22 cellular contexts compared by ENCODE assay signal in the genomic region with DNA sequence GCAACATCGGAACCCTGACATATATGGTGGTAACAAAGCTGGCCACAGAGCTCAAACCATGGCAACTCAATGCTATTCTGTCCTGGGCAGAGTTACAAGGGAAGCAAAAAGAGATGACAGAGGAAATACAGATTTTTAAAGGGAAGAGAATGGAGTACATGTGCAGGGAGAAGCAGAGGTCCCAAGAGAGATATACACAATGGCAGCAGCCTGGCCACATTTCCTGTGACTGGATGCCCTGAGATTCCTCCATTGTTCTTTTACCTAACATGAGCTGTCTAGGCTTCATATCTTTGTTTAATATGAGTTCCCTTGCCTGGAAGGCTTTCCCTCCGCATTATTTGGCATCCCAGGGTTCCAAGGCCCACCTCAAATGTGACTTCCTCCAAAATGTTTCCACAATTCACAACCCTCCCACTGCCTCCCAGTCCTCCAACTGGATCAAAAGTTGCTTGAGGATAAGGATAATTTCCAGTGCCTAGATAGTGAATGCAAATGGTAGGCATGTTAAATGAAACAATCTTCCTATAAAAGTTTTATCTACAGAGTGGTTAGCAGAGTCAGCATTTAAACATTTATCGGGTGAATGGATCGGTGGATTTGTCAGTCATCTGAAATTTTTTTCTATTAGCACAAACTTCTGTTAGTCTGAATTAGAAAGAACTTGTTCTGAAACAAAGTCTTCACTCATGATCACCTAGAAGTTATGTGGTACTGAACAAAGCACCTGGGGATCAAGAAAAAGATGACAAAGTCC.
DNase-seq lines count a peak whose midpoint lies in the region; ATAC-seq and TF ChIP-seq lines count a peak whose summit lies in the region.
"Had no signal": no experiment of that assay in that cellular context is flagged by ENCODE, and none has a peak within 500 bp of the region (broad histone marks: within the 10 kb centered on the region; RNA-seq: fewer than 3 reads in every experiment).

No MANE protein-coding gene starts in this region.

- CTCF ChIA-PET in CD8-positive, alpha-beta T cell (lab: Charles Lee), result interaction anchor here (1.8 kb wide), 1 partner anchor 52 kb away, joined by 4 read pairs; no protein-coding TSS in a partner anchor

- no peak for TF ChIP-seq CTCF in left ventricle myocardium inferior (IDR thresholded peaks at IDR 0.05; ENCODE audit: borderline replicate concordance)
- no peak for TF ChIP-seq CTCF in testis (IDR thresholded peaks at IDR 0.05)
- no peak for TF ChIP-seq CTCF in CD8-positive, alpha-beta T cell (IDR thresholded peaks at IDR 0.05)
- no peak for TF ChIP-seq CTCF in type B pancreatic cell (conservative IDR thresholded peaks at IDR 0.05)

- peaks cover 60% of the 10 kb centered on the region for H3K36me3 Mint-ChIP-seq in CD8-positive, alpha-beta T cell
- peaks cover 39% of the 10 kb centered on the region for H3K36me3 Mint-ChIP-seq in type B pancreatic cell

- H3K4me1 ChIP-seq in left ventricle myocardium inferior (peaks cover 81% of the 10 kb centered on the region), testis (peaks cover 16% of the 10 kb centered on the region)
- peaks cover 8% of the 10 kb centered on the region for H3K4me1 ChIP-seq in CD8-positive, alpha-beta T cell (ENCODE audit: insufficient read depth, low read length)
- H3K4me1 ChIP-seq: BE2C had no signal

- peaks cover 6% of the 10 kb centered on the region for H3K4me1 Mint-ChIP-seq in CD8-positive, alpha-beta T cell (ENCODE audit: low read depth)
- H3K4me1 Mint-ChIP-seq in type B pancreatic cell (ENCODE audit: unreplicated experiment), result peaks cover 41% of the 10 kb centered on the region

- H3K4me3 ChIP-seq in left ventricle myocardium inferior (no peak overlapping the region), testis (no peak overlapping the region)
- H3K4me3 ChIP-seq in CD8-positive, alpha-beta T cell (ENCODE audit: low read depth, low read length), result no peak overlapping the region
- H3K4me3 ChIP-seq: mucosa of descending colon, psoas muscle had no signal

- peak overlapping the region; percentile 89 for H3K27ac ChIP-seq in left ventricle myocardium inferior (replicated peaks)
- peak overlapping the region; percentile 46 for H3K27ac ChIP-seq in caudate nucleus (ENCODE audit: low read depth, low read length)
- H3K27ac ChIP-seq in layer of hippocampus (ENCODE audit: low read depth, low read length), result peak overlapping the region; percentile 5
- peak overlapping the region; percentile 45 to 61 for H3K27ac ChIP-seq in testis
- no peak overlapping the region for H3K27ac ChIP-seq in CD8-positive, alpha-beta T cell (ENCODE audit: low read depth, low read length)

- H3K9me3 ChIP-seq in left ventricle myocardium inferior (replicated peaks) (no peaks in the 10 kb centered on the region), testis (no peaks in the 10 kb centered on the region)
- no peaks in the 10 kb centered on the region for H3K9me3 ChIP-seq in CD8-positive, alpha-beta T cell (ENCODE audit: low read length)
- H3K9me3 ChIP-seq: BE2C, mucosa of descending colon, psoas muscle had no signal

- H3K27me3 ChIP-seq in left ventricle myocardium inferior (ENCODE audit: low read depth) (no peaks in the 10 kb centered on the region), layer of hippocampus (ENCODE audit: control insufficient read depth, insufficient read depth, low read length) (no peaks in the 10 kb centered on the region), testis (no peaks in the 10 kb centered on the region)
- no peaks in the 10 kb centered on the region for H3K27me3 ChIP-seq in CD8-positive, alpha-beta T cell (ENCODE audit: insufficient read depth, low read length)
- H3K27me3 ChIP-seq: BE2C had no signal

- no peak overlapping the region for H3K4me3 Mint-ChIP-seq in CD8-positive, alpha-beta T cell
- H3K4me3 Mint-ChIP-seq in type B pancreatic cell, result no peak overlapping the region
- H3K4me3 Mint-ChIP-seq: activated CD4-positive, alpha-beta T cell treated with anti-CD3 and anti-CD28 coated beads, Interleukin-2, amount 10 ng/mL, durations not matched to agents 24 days and 14 days; activated CD8-positive, alpha-beta memory T cell treated with anti-CD3 and anti-CD28 coated beads, Interleukin-2, amount 10 ng/mL, durations not matched to agents 7 days and 5 days; activated T-helper 1 cell treated with anti-CD3 and anti-CD28 coated beads, Interleukin-12 subunit alpha, Interleukin-12 subunit beta, Interleukin-2, Interleukin-4 antibody, amounts not matched to agents 30 ng/mL and 10 ng/mL and 1 ng/mL, durations not matched to agents 14 hours and 24 hours and 36 hours; T-helper 1 cell treated with Interleukin-12 subunit alpha and Interleukin-12 subunit beta and Interleukin-4 antibody, amounts not matched to agents 30 μg/mL and 1 μg/mL, for 36 hours had no signal

- H3K36me3 ChIP-seq in left ventricle myocardium inferior (peaks cover 31% of the 10 kb centered on the region), testis (ENCODE audit: low read depth, missing control alignments) (no peaks in the 10 kb centered on the region)
- H3K36me3 ChIP-seq in CD8-positive, alpha-beta T cell (ENCODE audit: insufficient read depth, low read length), result no peaks in the 10 kb centered on the region
- H3K36me3 ChIP-seq: BE2C had no signal

- POLR2A ChIA-PET in CD8-positive, alpha-beta T cell (lab: Charles Lee), result no interaction called here

- ATAC-seq in Right ventricle myocardium inferior (no peak), GM19023 (IDR thresholded peaks at IDR 0.05; ENCODE audit: unreplicated experiment) (no peak)
- ATAC-seq in CD8-positive, alpha-beta T cell, result no peak
- ATAC-seq: activated CD8-positive, alpha-beta memory T cell treated with anti-CD3 and anti-CD28 coated beads, Interleukin-2, amount 10 ng/mL, durations not matched to agents 7 days and 5 days; mucosa of descending colon; psoas muscle had no signal

- H3K27me3 Mint-ChIP-seq in CD8-positive, alpha-beta T cell (ENCODE audit: low read depth), result no peaks in the 10 kb centered on the region
- H3K27me3 Mint-ChIP-seq in type B pancreatic cell, result no peaks in the 10 kb centered on the region
- H3K27me3 Mint-ChIP-seq: activated CD4-positive, alpha-beta T cell treated with anti-CD3 and anti-CD28 coated beads, Interleukin-2, amount 10 ng/mL, durations not matched to agents 24 days and 14 days; activated CD8-positive, alpha-beta memory T cell treated with anti-CD3 and anti-CD28 coated beads, Interleukin-2, amount 10 ng/mL, durations not matched to agents 7 days and 5 days had no signal

- no peak for TF ChIP-seq POLR2A in testis (IDR thresholded peaks at IDR 0.05)

- no peaks in the 10 kb centered on the region for H3K9me3 Mint-ChIP-seq in CD8-positive, alpha-beta T cell
- no peaks in the 10 kb centered on the region for H3K9me3 Mint-ChIP-seq in type B pancreatic cell
- H3K9me3 Mint-ChIP-seq: activated CD4-positive, alpha-beta T cell treated with anti-CD3 and anti-CD28 coated beads, Interleukin-2, amount 10 ng/mL, durations not matched to agents 24 days and 14 days; activated T-helper 1 cell treated with anti-CD3 and anti-CD28 coated beads, Interleukin-12 subunit alpha, Interleukin-12 subunit beta, Interleukin-2, Interleukin-4 antibody, amounts not matched to agents 30 ng/mL and 10 ng/mL and 1 ng/mL, durations not matched to agents 14 hours and 24 hours and 36 hours; T-helper 1 cell treated with Interleukin-12 subunit alpha and Interleukin-12 subunit beta and Interleukin-4 antibody, amounts not matched to agents 30 μg/mL and 1 μg/mL, for 36 hours had no signal

- DNase-seq in left ventricle myocardium inferior (no peak), Right ventricle myocardium inferior (ENCODE audit: missing footprints) (no peak), caudate nucleus (lab: John Stamatoyannopoulos, UW) (no peak), testis (no peak), type B pancreatic cell (ENCODE audit: extremely low spot score, unreplicated experiment) (no peak)
- DNase-seq in CD8-positive, alpha-beta T cell, result no peak
- DNase-seq: activated CD4-positive, alpha-beta T cell treated with anti-CD3 and anti-CD28 coated beads, Interleukin-2, amount 10 ng/mL, durations not matched to agents 24 days and 14 days; activated CD8-positive, alpha-beta memory T cell treated with anti-CD3 and anti-CD28 coated beads, Interleukin-2, amount 10 ng/mL, durations not matched to agents 7 days and 5 days; activated naive CD4-positive, alpha-beta T cell treated with anti-CD3 and anti-CD28 coated beads, Interleukin-2, amount 50 U/mL, for 16 hours; BE2C; central memory CD4-positive, alpha-beta T cell; COR-L47; DMS79 treated with DMSO at 0.1 percent for 48 hours; GOT3; islet precursor cell; KG1; mucosa of descending colon; psoas muscle had no signal

- WGBS in testis, 2 donors, result 92 to 97% methylated on average over 4 of the region's 4 CpGs

- H3K27ac Mint-ChIP-seq in CD8-positive, alpha-beta T cell, result no peak overlapping the region
- H3K27ac Mint-ChIP-seq in type B pancreatic cell, result no peak overlapping the region
- H3K27ac Mint-ChIP-seq: activated CD4-positive, alpha-beta T cell treated with anti-CD3 and anti-CD28 coated beads, Interleukin-2, amount 10 ng/mL, durations not matched to agents 24 days and 14 days; activated CD8-positive, alpha-beta memory T cell treated with anti-CD3 and anti-CD28 coated beads, Interleukin-2, amount 10 ng/mL, durations not matched to agents 7 days and 5 days; activated T-helper 1 cell treated with anti-CD3 and anti-CD28 coated beads, Interleukin-12 subunit alpha, Interleukin-12 subunit beta, Interleukin-2, Interleukin-4 antibody, amounts not matched to agents 30 ng/mL and 10 ng/mL and 1 ng/mL, durations not matched to agents 14 hours and 24 hours and 36 hours; T-helper 1 cell treated with Interleukin-12 subunit alpha and Interleukin-12 subunit beta and Interleukin-4 antibody, amounts not matched to agents 30 μg/mL and 1 μg/mL, for 36 hours had no signal

- intact Hi-C loops in left ventricle myocardium inferior (cut with micrococcal nuclease) (no loop called here), Right ventricle myocardium inferior (cut with DNase I) (no loop called here), testis (cut with DNase I; ENCODE audit: low total_unique reads) (no loop called here)
- intact Hi-C loops in CD8-positive, alpha-beta T cell (cut with DNase I, micrococcal nuclease), result no loop called here
